9 cellular contexts compared by ENCODE assay signal in the genomic region with DNA sequence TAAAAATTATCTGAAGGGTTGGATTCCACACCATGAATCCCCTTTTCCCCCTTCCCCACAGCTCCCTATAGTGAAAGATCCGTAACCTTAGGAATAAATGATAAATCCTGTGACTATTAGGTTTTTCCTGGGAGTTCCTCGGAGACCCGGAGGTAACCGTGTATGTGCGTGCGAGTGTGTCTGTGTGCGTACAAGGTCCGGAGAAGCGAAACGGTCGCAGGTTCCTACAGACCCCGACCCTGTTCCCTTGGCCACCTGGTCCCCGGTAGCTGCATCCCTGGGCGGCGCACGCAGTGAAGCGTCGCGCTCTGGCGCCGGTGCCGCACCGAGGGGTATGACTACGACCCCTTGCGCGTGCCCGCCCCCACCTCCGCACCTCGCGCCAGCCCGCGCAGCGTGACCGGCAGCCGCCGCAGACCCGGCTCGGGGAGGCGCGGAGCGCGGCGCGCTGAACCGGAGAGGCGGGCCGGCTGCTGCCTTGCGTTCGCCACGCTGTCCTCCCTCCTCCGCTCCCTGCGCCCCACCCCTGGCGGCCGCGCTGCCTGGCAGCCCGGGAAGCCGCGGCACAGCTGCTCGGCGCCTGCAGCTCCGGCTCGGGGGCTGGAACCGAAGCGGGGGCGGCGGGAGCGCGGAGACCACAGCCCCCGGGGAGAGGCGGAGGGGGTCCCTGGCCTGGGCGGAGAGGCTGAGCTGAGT.
DNase-seq lines count a peak whose midpoint lies in the region; ATAC-seq and TF ChIP-seq lines count a peak whose summit lies in the region.
"Had no signal": no experiment of that assay in that cellular context is flagged by ENCODE, and none has a peak within 500 bp of the region (broad histone marks: within the 10 kb centered on the region; RNA-seq: fewer than 3 reads in every experiment).

A gene with protein sequence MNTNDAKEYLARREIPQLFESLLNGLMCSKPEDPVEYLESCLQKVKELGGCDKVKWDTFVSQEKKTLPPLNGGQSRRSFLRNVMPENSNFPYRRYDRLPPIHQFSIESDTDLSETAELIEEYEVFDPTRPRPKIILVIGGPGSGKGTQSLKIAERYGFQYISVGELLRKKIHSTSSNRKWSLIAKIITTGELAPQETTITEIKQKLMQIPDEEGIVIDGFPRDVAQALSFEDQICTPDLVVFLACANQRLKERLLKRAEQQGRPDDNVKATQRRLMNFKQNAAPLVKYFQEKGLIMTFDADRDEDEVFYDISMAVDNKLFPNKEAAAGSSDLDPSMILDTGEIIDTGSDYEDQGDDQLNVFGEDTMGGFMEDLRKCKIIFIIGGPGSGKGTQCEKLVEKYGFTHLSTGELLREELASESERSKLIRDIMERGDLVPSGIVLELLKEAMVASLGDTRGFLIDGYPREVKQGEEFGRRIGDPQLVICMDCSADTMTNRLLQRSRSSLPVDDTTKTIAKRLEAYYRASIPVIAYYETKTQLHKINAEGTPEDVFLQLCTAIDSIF (plus strand): TSS at position 529 of the 696 bp plus-strand sequence. CDS start 295 bp downstream, outside the sequence.

- H3K27me3 ChIP-seq in HUES48 (ENCODE audit: control insufficient read depth, insufficient read depth, low read length) (peaks cover 57% of the 10 kb centered on the region), WERI-Rb-1 (ENCODE audit: insufficient read depth, low read depth, severe bottlenecking) (peaks cover 10% of the 10 kb centered on the region)

- no peaks in the 10 kb centered on the region for H3K9me3 ChIP-seq in HUES48 (ENCODE audit: control insufficient read depth, insufficient read depth, low read length)
- H3K9me3 ChIP-seq in WERI-Rb-1 (ENCODE audit: severe bottlenecking), result no peaks in the 10 kb centered on the region

- peak within 1 kb of the TSS; percentile 19 for H3K27ac ChIP-seq in HUES48 (ENCODE audit: low read depth, low read length)
- H3K27ac ChIP-seq in WERI-Rb-1, result no peak within 1 kb of the TSS

- peak within 1 kb of the TSS; percentile 53; the same call in 1 of the 2 replicates for H3K9ac ChIP-seq in HUES48 (ENCODE audit: low read depth, low read length)

- H3K4me3 ChIP-seq in HUES48 (ENCODE audit: low read depth, low read length) (peak within 1 kb of the TSS; percentile 67), WERI-Rb-1 (ENCODE audit: low read depth, low read length) (peak within 1 kb of the TSS; percentile 69)

- no peak for ATAC-seq in HG03571 (IDR thresholded peaks at IDR 0.05; ENCODE audit: unreplicated experiment)

- H3K4me1 ChIP-seq in HUES48 (ENCODE audit: control insufficient read depth, insufficient read depth, low read length), result peaks cover 13% of the 10 kb centered on the region

- H3K36me3 ChIP-seq in HUES48 (ENCODE audit: control insufficient read depth, insufficient read depth, low read length) (no peaks in the 10 kb centered on the region), WERI-Rb-1 (no peaks in the 10 kb centered on the region)

- TF ChIP-seq CTCF in WERI-Rb-1 (IDR thresholded peaks at IDR 0.05; ENCODE audit: low read depth, low read length), result no peak

- DNase-seq in NCI-H2107 (lab: John Stamatoyannopoulos, UW), result peak; percentile 13
- DNase-seq in NCI-H2107 treated with DMSO at 0.1 percent for 48 hours (lab: John Stamatoyannopoulos, UW; ENCODE audit: unreplicated experiment), result no peak
- DNase-seq in WERI-Rb-1, result peak; percentile 43
- peak; percentile 29 for DNase-seq in central memory CD4-positive, alpha-beta T cell
- DNase-seq in islet precursor cell, result peak; percentile 73
- DNase-seq in stimulated activated CD4-positive, alpha-beta T cell treated with anti-CD3 and anti-CD28 coated beads, Interleukin-12 subunit alpha, Interleukin-12 subunit beta, amount 100 ng/mL, for 24 hours (ENCODE audit: low read depth in 2 of 2), result peak; percentile 35 to 39
- DNase-seq: DND-41 had no signal
